Comparison of ENCODE assay signal across 18 cellular contexts in the genomic region with DNA sequence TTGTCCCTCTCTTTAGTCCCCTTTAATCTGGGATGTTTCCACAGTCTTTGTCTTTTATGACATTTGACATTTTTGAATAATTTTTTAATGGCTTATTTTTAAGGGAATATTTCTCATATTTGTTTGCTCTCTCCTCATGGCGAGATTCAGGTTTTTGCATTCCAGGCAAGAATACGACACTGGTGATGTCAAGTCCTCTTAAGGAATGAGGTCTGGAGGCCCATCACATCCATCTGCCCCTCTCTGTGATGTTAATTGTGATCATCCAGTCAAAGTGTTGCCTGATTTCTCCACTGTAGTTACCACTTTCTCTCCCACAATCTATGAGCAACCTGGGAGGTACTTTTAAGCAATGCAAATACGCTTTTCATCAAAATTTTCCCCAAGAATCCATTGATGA.
DNase-seq lines count a peak whose midpoint lies in the region; ATAC-seq, FAIRE-seq and TF ChIP-seq lines count a peak whose summit lies in the region.
"Had no signal": no experiment of that assay in that cellular context is flagged by ENCODE, and none has a peak within 500 bp of the region (broad histone marks: within the 10 kb centered on the region; RNA-seq: fewer than 3 reads in every experiment).

No MANE protein-coding gene starts in this region.

- H3K27me3 ChIP-seq in GM23338 (ENCODE audit: insufficient read depth): no peaks in the 10 kb centered on the region
- H3K27me3 ChIP-seq in bronchial epithelial cell (ENCODE audit: control insufficient read depth, insufficient read depth, low read length): no peaks in the 10 kb centered on the region
- no peaks in the 10 kb centered on the region for H3K27me3 ChIP-seq in trophoblast cell (ENCODE audit: insufficient read depth, low read length)
- H3K27me3 ChIP-seq in transverse colon: no peaks in the 10 kb centered on the region

- no peak overlapping the region for H2AFZ ChIP-seq in GM23338
- H2AFZ ChIP-seq in trophoblast cell (ENCODE audit: insufficient read depth, low read length, poor library complexity): no peak overlapping the region

- H3K4me1 Mint-ChIP-seq in GM23338: peaks cover 8% of the 10 kb centered on the region
- no peaks in the 10 kb centered on the region for H3K4me1 Mint-ChIP-seq in effector memory CD8-positive, alpha-beta T cell (ENCODE audit: low read depth in 2 of 2)

- H3K4me2 ChIP-seq in GM23338 (no peak overlapping the region), trophoblast cell (ENCODE audit: low read length) (no peak overlapping the region)
- H3K4me2 ChIP-seq: A549 had no signal

- no peak overlapping the region for H3K18ac ChIP-seq in trophoblast cell (ENCODE audit: low read length)

- no peak overlapping the region for H3K27ac Mint-ChIP-seq in GM23338
- no peak overlapping the region for H3K27ac Mint-ChIP-seq in effector memory CD8-positive, alpha-beta T cell
- H3K27ac Mint-ChIP-seq: CD4-positive, alpha-beta T cell had no signal

- H2BK5ac ChIP-seq in trophoblast cell (ENCODE audit: low read depth, low read length, poor library complexity): no peak overlapping the region

- no peak overlapping the region for H3K27ac ChIP-seq in GM23338 (ENCODE audit: low read depth)
- H3K27ac ChIP-seq in trophoblast cell (ENCODE audit: low read depth, low read length): no peak overlapping the region
- H3K27ac ChIP-seq in transverse colon: no peak overlapping the region
- H3K27ac ChIP-seq: 22Rv1, A549, C4-2B had no signal

- H3K23ac ChIP-seq in trophoblast cell (ENCODE audit: low read length): no peak overlapping the region

- H3K4me1 ChIP-seq in GM23338 (ENCODE audit: insufficient read depth): peaks cover 16% of the 10 kb centered on the region; the same call in 1 of the 2 replicates
- H3K4me1 ChIP-seq in trophoblast cell (ENCODE audit: control insufficient read depth in 1 of 2, insufficient read depth in 2 of 2, low read length in 2 of 2): no peaks in the 10 kb centered on the region
- no peaks in the 10 kb centered on the region for H3K4me1 ChIP-seq in transverse colon
- H3K4me1 ChIP-seq: A549 had no signal

- H3K9ac ChIP-seq in trophoblast cell (ENCODE audit: low read length): no peak overlapping the region

- no peak overlapping the region for H2BK12ac ChIP-seq in trophoblast cell (ENCODE audit: low read length)

- no peaks in the 10 kb centered on the region for H3K9me2 ChIP-seq in GM23338 (ENCODE audit: insufficient read depth)

- FAIRE-seq in bronchial epithelial cell (lab: Jason Lieb, UNC): peak; percentile 7
- FAIRE-seq: A549, D721Med, G401.6, GM12892, GM18507 had no signal

- H3K27me3 Mint-ChIP-seq in GM23338 (ENCODE audit: insufficient read depth, low read depth, poor library complexity): no peaks in the 10 kb centered on the region
- peaks cover 13 to 24% of the 10 kb centered on the region in 2 donors for H3K27me3 Mint-ChIP-seq in effector memory CD8-positive, alpha-beta T cell

- H3K4me3 ChIP-seq in GM23338 (no peak overlapping the region), bronchial epithelial cell (ENCODE audit: low read depth, low read length) (no peak overlapping the region), trophoblast cell (ENCODE audit: low read depth, low read length) (no peak overlapping the region), transverse colon (no peak overlapping the region)
- H3K4me3 ChIP-seq: A549 had no signal

- TF ChIP-seq CTCF in GM23338 (conservative IDR thresholded peaks at IDR 0.05; ENCODE audit: low read depth in 2 of 2) (no peak), bronchial epithelial cell (IDR thresholded peaks at IDR 0.05; ENCODE audit: insufficient read depth, low read length, severe bottlenecking) (no peak), transverse colon (IDR thresholded peaks at IDR 0.05) (no peak)

- no peaks in the 10 kb centered on the region for H3K36me3 ChIP-seq in GM23338 (ENCODE audit: insufficient read depth)
- H3K36me3 ChIP-seq in bronchial epithelial cell (ENCODE audit: control insufficient read depth, insufficient read depth, low read length): no peaks in the 10 kb centered on the region
- no peaks in the 10 kb centered on the region for H3K36me3 ChIP-seq in trophoblast cell (ENCODE audit: control insufficient read depth in 1 of 2, insufficient read depth in 2 of 2, low read length in 2 of 2)
- no peaks in the 10 kb centered on the region for H3K36me3 ChIP-seq in transverse colon

- H4K12ac ChIP-seq in trophoblast cell (ENCODE audit: low read depth, low read length): no peak overlapping the region

- ATAC-seq in GM23338: no peak; the same call in 1 of the 3 replicates
- ATAC-seq in effector memory CD8-positive, alpha-beta T cell (replicated peaks): no peak
- ATAC-seq: A549 had no signal

- no peaks in the 10 kb centered on the region for H4K20me1 ChIP-seq in GM23338 (replicated peaks; ENCODE audit: insufficient read depth)

- TF ChIP-seq POLR2A in transverse colon (IDR thresholded peaks at IDR 0.05): no peak

- no peaks in the 10 kb centered on the region for H3K79me1 ChIP-seq in trophoblast cell (ENCODE audit: low read length)

- H3K79me2 ChIP-seq in GM23338 (replicated peaks; ENCODE audit: insufficient read depth) (no peaks in the 10 kb centered on the region), trophoblast cell (ENCODE audit: control insufficient read depth, insufficient read depth, low read length, poor library complexity) (no peaks in the 10 kb centered on the region)

- WGBS in trophoblast cell (ENCODE audit: extremely low coverage, insufficient coverage, insufficient read length): no CpG with 5 or more reads among the region's 3 CpGs
- WGBS in transverse colon (ENCODE audit: low coverage in 1 of 2), 2 donors: 93 to 100% methylated on average over 3 of the region's 3 CpGs

- H3K9me3 Mint-ChIP-seq in GM23338: no peaks in the 10 kb centered on the region
- no peaks in the 10 kb centered on the region for H3K9me3 Mint-ChIP-seq in effector memory CD8-positive, alpha-beta T cell
- H3K9me3 Mint-ChIP-seq: CD4-positive, alpha-beta T cell had no signal

- H3K4me3 Mint-ChIP-seq in GM23338: no peak overlapping the region
- no peak overlapping the region for H3K4me3 Mint-ChIP-seq in effector memory CD8-positive, alpha-beta T cell
- H3K4me3 Mint-ChIP-seq: CD4-positive, alpha-beta T cell had no signal

- DNase-seq in GM23338 (ENCODE audit: low spot score) (peak; percentile 38), bronchial epithelial cell (ENCODE audit: low read depth) (no peak), iPS-NIHi11 (ENCODE audit: low spot score) (peak; percentile 17), trophoblast cell (peak; percentile 31 to 63), transverse colon (no peak), KBM-7 (no peak)
- DNase-seq in effector memory CD8-positive, alpha-beta T cell: no peak
- DNase-seq: AML-193; Caco-2; CD4-positive, alpha-beta T cell; HCEC 1CT had no signal

- in situ Hi-C loops in transverse colon (cut with MboI; ENCODE audit: low pct_ligation_motif_present in 1 of 4, low pct_unique_long_range_greater_than_20kb in 1 of 4, low sequenced_read_pairs in 3 of 4): no loop called here
- in situ Hi-C loops in KBM-7 (cut with MboI; ENCODE audit: low pct_unique_long_range_greater_than_20kb, low sequenced_read_pairs): no loop called here

- intact Hi-C loops in transverse colon (cut with DNase I; ENCODE audit: low total_unique reads): no loop called here

- no peak overlapping the region for H3K14ac ChIP-seq in trophoblast cell (ENCODE audit: low read length)

- no peaks in the 10 kb centered on the region for H3K9me3 ChIP-seq in trophoblast cell (ENCODE audit: insufficient read depth, low read depth, low read length)
- H3K9me3 ChIP-seq in transverse colon: no peaks in the 10 kb centered on the region
- H3K9me3 ChIP-seq: A549, Caco-2 had no signal

- H4K91ac ChIP-seq in trophoblast cell (ENCODE audit: low read depth, low read length): no peak overlapping the region

- H2AK5ac ChIP-seq in trophoblast cell (ENCODE audit: low read length): no peak overlapping the region

- no peak overlapping the region for H2BK120ac ChIP-seq in trophoblast cell (ENCODE audit: insufficient read depth, low read length, poor library complexity)

- H3K36me3 Mint-ChIP-seq in GM23338 (ENCODE audit: low read depth): no peaks in the 10 kb centered on the region
- H3K36me3 Mint-ChIP-seq in effector memory CD8-positive, alpha-beta T cell (ENCODE audit: insufficient read depth): peaks cover 3% of the 10 kb centered on the region

- no peak for TF ChIP-seq EP300 in transverse colon (IDR thresholded peaks at IDR 0.05; ENCODE audit: low read depth)

- H4K8ac ChIP-seq in trophoblast cell (ENCODE audit: low read depth, low read length): no peak overlapping the region

- no peaks in the 10 kb centered on the region for H3F3A ChIP-seq in GM23338 (replicated peaks; ENCODE audit: low read depth)

- no peak overlapping the region for H3K4ac ChIP-seq in trophoblast cell (ENCODE audit: low read depth, low read length)

TF ChIP-seq in GM23338, 12 proteins besides CTCF, POLR2A, EP300 and RAD21 (continues in another document):
- TF ChIP-seq NANOG (IDR thresholded peaks at IDR 0.05; ENCODE audit: borderline replicate concordance): peak; percentile 15; the same call in 1 of the 2 replicates
- TF ChIP-seq, protein P1, sequence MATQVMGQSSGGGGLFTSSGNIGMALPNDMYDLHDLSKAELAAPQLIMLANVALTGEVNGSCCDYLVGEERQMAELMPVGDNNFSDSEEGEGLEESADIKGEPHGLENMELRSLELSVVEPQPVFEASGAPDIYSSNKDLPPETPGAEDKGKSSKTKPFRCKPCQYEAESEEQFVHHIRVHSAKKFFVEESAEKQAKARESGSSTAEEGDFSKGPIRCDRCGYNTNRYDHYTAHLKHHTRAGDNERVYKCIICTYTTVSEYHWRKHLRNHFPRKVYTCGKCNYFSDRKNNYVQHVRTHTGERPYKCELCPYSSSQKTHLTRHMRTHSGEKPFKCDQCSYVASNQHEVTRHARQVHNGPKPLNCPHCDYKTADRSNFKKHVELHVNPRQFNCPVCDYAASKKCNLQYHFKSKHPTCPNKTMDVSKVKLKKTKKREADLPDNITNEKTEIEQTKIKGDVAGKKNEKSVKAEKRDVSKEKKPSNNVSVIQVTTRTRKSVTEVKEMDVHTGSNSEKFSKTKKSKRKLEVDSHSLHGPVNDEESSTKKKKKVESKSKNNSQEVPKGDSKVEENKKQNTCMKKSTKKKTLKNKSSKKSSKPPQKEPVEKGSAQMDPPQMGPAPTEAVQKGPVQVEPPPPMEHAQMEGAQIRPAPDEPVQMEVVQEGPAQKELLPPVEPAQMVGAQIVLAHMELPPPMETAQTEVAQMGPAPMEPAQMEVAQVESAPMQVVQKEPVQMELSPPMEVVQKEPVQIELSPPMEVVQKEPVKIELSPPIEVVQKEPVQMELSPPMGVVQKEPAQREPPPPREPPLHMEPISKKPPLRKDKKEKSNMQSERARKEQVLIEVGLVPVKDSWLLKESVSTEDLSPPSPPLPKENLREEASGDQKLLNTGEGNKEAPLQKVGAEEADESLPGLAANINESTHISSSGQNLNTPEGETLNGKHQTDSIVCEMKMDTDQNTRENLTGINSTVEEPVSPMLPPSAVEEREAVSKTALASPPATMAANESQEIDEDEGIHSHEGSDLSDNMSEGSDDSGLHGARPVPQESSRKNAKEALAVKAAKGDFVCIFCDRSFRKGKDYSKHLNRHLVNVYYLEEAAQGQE (IDR thresholded peaks at IDR 0.05; ENCODE audit: unreplicated experiment): no peak

Comparison
In these comparisons a context has a peak if more than half of its experiments do, and no peak if none do; other contexts are left out.
1. DNase-seq: peak in GM23338 (single experiment), iPS-NIHi11 (single experiment) and trophoblast cell (2 of 2); none in bronchial epithelial cell (single experiment), transverse colon (single experiment), KBM-7 (single experiment) and effector memory CD8-positive, alpha-beta T cell (0 of 3).